10 cellular contexts compared by ENCODE assay signal in genomic region chr7:22295402-22296264, GRCh38.
DNase-seq lines count a peak whose midpoint lies in the region; ATAC-seq and TF ChIP-seq lines count a peak whose summit lies in the region.
"Had no signal": no experiment of that assay in that cellular context is flagged by ENCODE, and none has a peak within 500 bp of the region (broad histone marks: within the 10 kb centered on the region; RNA-seq: fewer than 3 reads in every experiment).

No MANE protein-coding gene starts in this region.

- no peaks in the 10 kb centered on the region for H3K79me2 ChIP-seq in SK-N-SH (ENCODE audit: insufficient read depth)

- no peaks in the 10 kb centered on the region for H3K9me2 ChIP-seq in SK-N-SH

- no peaks in the 10 kb centered on the region for H3F3A ChIP-seq in SK-N-SH (replicated peaks; ENCODE audit: insufficient read depth)

- CTCF ChIA-PET in SK-N-SH (lab: Yijun Ruan, JAX) = interaction anchor here (0.9 to 1.8 kb wide), 3 partner anchors 184 to 262 kb away, joined by 3 to 12 read pairs (median 3); no protein-coding TSS in a partner anchor

- no peak overlapping the region for H3K9ac ChIP-seq in SK-N-SH

- H3K4me2 ChIP-seq in SK-N-SH = no peak overlapping the region

- no peaks in the 10 kb centered on the region for H3K27me3 ChIP-seq in SK-N-SH (ENCODE audit: insufficient read depth)
- H3K27me3 ChIP-seq in uterus = no peaks in the 10 kb centered on the region

- TF ChIP-seq POLR2A in uterus (IDR thresholded peaks at IDR 0.05) = no peak

- no peaks in the 10 kb centered on the region for H3K4me1 ChIP-seq in SK-N-SH (ENCODE audit: control insufficient read depth in 1 of 2, insufficient read depth in 2 of 2, low read depth in 1 of 2, low read length in 1 of 2)
- H3K4me1 ChIP-seq in uterus = no peaks in the 10 kb centered on the region

- TF ChIP-seq RAD21 in SK-N-SH (IDR thresholded peaks at IDR 0.05; ENCODE audit: low read length) = peak; percentile 47

- no peak overlapping the region for H3K4me3 ChIP-seq in SK-N-SH (ENCODE audit: low read depth in 2 of 2, low read length in 1 of 2)
- no peak overlapping the region for H3K4me3 ChIP-seq in fibroblast of the aortic adventitia (ENCODE audit: low read depth, low read length)
- no peak overlapping the region for H3K4me3 ChIP-seq in uterus

- H2AFZ ChIP-seq in SK-N-SH (ENCODE audit: low read depth) = no peak overlapping the region

- WGBS in SK-N-SH (ENCODE audit: low lambda C conversion rate) = 74% methylated on average over 4 of the region's 4 CpGs

- DNase-seq in EH (ENCODE audit: low read depth) (peak; percentile 13), SK-N-SH (no peak), fibroblast of the aortic adventitia (ENCODE audit: low read depth) (peak; percentile 49), pons (ENCODE audit: low spot score) (peak; percentile 84), cerebellar nuclear complex (lab: John Stamatoyannopoulos, UW) (no peak), activated T-cell treated with anti-CD3 and anti-CD28 coated beads for 4 hours (no peak), uterus (no peak)
- DNase-seq: activated T-cell treated with anti-CD3 and anti-CD28 coated beads, Interleukin-2, amount 50 U/mL, for 72 hours; NCI-H1694 had no signal

- ATAC-seq in HG03520 (IDR thresholded peaks at IDR 0.05; ENCODE audit: unreplicated experiment) = no peak

- intact Hi-C loops in uterus (cut with DNase I; ENCODE audit: low total_unique reads) = no loop called here

- H4K20me1 ChIP-seq in SK-N-SH (ENCODE audit: insufficient read depth) = no peaks in the 10 kb centered on the region

- POLR2A ChIA-PET in SK-N-SH (lab: Yijun Ruan, JAX) = no interaction called here

- no peak overlapping the region for H3K27ac ChIP-seq in SK-N-SH (ENCODE audit: low read depth in 2 of 2, low read length in 1 of 2)
- H3K27ac ChIP-seq in uterus = no peak overlapping the region

- H3K9me3 ChIP-seq in SK-N-SH (peaks cover 3% of the 10 kb centered on the region; the same call in 1 of the 2 replicates), uterus (no peaks in the 10 kb centered on the region)

- no peak for TF ChIP-seq EP300 in SK-N-SH (IDR thresholded peaks at IDR 0.05; ENCODE audit: borderline replicate concordance in 1 of 2, low read depth in 1 of 2, low read length in 1 of 2)

- TF ChIP-seq CTCF in SK-N-SH (IDR thresholded peaks at IDR 0.05) (peak; percentile 44), fibroblast of the aortic adventitia (IDR thresholded peaks at IDR 0.05; ENCODE audit: insufficient read depth, low read length) (peak; percentile 30), uterus (IDR thresholded peaks at IDR 0.05) (no peak)

- H3K36me3 ChIP-seq in SK-N-SH (replicated peaks in 1 of 2; ENCODE audit: control insufficient read depth in 1 of 2, insufficient read depth in 2 of 2, low read length in 1 of 2) (peaks cover 9% of the 10 kb centered on the region in 2 experiments), uterus (no peaks in the 10 kb centered on the region)

TF ChIP-seq in SK-N-SH, 30 proteins besides CTCF, POLR2A, EP300 and RAD21:
- TF ChIP-seq YY1 (IDR thresholded peaks at IDR 0.05; ENCODE audit: low read depth) (no peak), SMC3 (IDR thresholded peaks at IDR 0.05; ENCODE audit: low read depth, low read length) (peak; percentile 18; the same call in 1 of the 2 replicates)

Comparison
In these comparisons a context has a peak if more than half of its experiments do, and no peak if none do; other contexts are left out.
1. DNase-seq: peak in EH (single experiment), fibroblast of the aortic adventitia (single experiment) and pons (single experiment); none in SK-N-SH (single experiment), cerebellar nuclear complex (0 of 2), activated T-cell treated with anti-CD3 and anti-CD28 coated beads for 4 hours (single experiment) and uterus (0 of 2).
2. CTCF ChIP-seq: peak in SK-N-SH (single experiment) and fibroblast of the aortic adventitia (single experiment); none in uterus (0 of 4).